In the genomic region with DNA sequence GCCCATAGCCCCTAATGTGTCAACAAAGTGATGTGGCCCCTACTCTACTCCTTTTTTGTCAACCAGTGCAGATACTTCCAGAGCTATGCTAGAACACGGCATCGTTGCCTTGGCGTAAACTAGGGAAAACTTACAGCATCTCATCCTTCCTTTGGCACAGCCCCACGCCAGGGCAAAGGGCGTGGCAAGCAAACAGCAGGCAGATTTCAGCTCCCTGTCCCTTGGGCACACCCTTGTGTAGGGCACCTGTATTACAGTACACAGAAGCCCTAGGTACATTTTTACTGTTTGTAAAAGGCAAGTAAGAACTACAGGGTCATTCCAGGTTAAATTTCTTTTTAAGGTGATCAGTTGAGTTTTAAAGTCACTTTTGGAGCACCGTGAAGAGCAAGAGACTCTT, we compare ENCODE assay signal across 1 cellular context.
TF ChIP-seq lines count a peak whose summit lies in the region.

No MANE protein-coding gene starts in this region.

TF ChIP-seq in SK-N-SH, 30 proteins besides CTCF, POLR2A, EP300 and RAD21 (continued from another document):
- TF ChIP-seq, protein P1, sequence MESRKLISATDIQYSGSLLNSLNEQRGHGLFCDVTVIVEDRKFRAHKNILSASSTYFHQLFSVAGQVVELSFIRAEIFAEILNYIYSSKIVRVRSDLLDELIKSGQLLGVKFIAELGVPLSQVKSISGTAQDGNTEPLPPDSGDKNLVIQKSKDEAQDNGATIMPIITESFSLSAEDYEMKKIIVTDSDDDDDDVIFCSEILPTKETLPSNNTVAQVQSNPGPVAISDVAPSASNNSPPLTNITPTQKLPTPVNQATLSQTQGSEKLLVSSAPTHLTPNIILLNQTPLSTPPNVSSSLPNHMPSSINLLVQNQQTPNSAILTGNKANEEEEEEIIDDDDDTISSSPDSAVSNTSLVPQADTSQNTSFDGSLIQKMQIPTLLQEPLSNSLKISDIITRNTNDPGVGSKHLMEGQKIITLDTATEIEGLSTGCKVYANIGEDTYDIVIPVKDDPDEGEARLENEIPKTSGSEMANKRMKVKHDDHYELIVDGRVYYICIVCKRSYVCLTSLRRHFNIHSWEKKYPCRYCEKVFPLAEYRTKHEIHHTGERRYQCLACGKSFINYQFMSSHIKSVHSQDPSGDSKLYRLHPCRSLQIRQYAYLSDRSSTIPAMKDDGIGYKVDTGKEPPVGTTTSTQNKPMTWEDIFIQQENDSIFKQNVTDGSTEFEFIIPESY (IDR thresholded peaks at IDR 0.05; ENCODE audit: borderline replicate concordance, low read depth), result no peak
- TF ChIP-seq TCF12 (IDR thresholded peaks at IDR 0.05) (no peak), JUND (IDR thresholded peaks at IDR 0.05) (no peak)
- TF ChIP-seq, protein P2, sequence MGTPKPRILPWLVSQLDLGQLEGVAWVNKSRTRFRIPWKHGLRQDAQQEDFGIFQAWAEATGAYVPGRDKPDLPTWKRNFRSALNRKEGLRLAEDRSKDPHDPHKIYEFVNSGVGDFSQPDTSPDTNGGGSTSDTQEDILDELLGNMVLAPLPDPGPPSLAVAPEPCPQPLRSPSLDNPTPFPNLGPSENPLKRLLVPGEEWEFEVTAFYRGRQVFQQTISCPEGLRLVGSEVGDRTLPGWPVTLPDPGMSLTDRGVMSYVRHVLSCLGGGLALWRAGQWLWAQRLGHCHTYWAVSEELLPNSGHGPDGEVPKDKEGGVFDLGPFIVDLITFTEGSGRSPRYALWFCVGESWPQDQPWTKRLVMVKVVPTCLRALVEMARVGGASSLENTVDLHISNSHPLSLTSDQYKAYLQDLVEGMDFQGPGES (IDR thresholded peaks at IDR 0.05; ENCODE audit: low read depth, low read length), result no peak
- TF ChIP-seq, protein P3, sequence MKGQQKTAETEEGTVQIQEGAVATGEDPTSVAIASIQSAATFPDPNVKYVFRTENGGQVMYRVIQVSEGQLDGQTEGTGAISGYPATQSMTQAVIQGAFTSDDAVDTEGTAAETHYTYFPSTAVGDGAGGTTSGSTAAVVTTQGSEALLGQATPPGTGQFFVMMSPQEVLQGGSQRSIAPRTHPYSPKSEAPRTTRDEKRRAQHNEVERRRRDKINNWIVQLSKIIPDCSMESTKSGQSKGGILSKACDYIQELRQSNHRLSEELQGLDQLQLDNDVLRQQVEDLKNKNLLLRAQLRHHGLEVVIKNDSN (IDR thresholded peaks at IDR 0.05; ENCODE audit: borderline replicate concordance, low read depth), result no peak
